In genomic region chr1:112909847-112910246, GRCh38 we compare ENCODE assay signal across 20 cellular contexts.
"Had no signal": no experiment of that assay in that cellular context is flagged by ENCODE, and none has a peak within 500 bp of the region (broad histone marks: within the 10 kb centered on the region; RNA-seq: fewer than 3 reads in every experiment).

No MANE protein-coding gene starts in this region.

- H3K27ac ChIP-seq: coronary artery, heart left ventricle, neutrophil, psoas muscle, sigmoid colon, skin epidermis, testis, tibial nerve, upper lobe of right lung, vagina had no signal

- ATAC-seq: heart left ventricle; psoas muscle; stimulated activated naive B cell treated with anti-CD40 and anti-IgM and Interleukin-4, amounts not matched to agents 10 μg/mL and 1 μg/mL and 100 μg/mL, for 72 hours; stimulated activated naive CD8-positive, alpha-beta T cell treated with anti-CD3 and anti-CD28 coated beads, Interleukin-15, amount 100 ng/mL, for 72 hours; upper lobe of right lung had no signal

- H3K36me3 ChIP-seq: neutrophil, upper lobe of right lung, vagina had no signal

- H3K9me3 ChIP-seq: heart left ventricle, neutrophil, psoas muscle, sigmoid colon, testis, tibial nerve, upper lobe of right lung, vagina had no signal

- H3K27me3 ChIP-seq: heart left ventricle, neutrophil, sigmoid colon, testis, tibial nerve, upper lobe of right lung, vagina had no signal

- H3K4me3 ChIP-seq: coronary artery, heart left ventricle, psoas muscle, sigmoid colon, skin epidermis, testis, tibial nerve, upper lobe of right lung, vagina had no signal

- H3K4me1 ChIP-seq: psoas muscle, testis had no signal

- DNase-seq: effector CD4-positive, alpha-beta T cell; foreskin melanocyte; heart left ventricle; hippocampal formation; islet precursor cell; mesendoderm; naive B cell; psoas muscle; sigmoid colon; stimulated activated CD4-positive, alpha-beta T cell treated with anti-CD3 and anti-CD28 coated beads, Interleukin-2, amount 100 ng/mL, for 24 hours; stimulated activated CD4-positive, alpha-beta T cell treated with anti-CD3 and anti-CD28 coated beads, Interleukin-4, amount 100 ng/mL, for 4 hours; stimulated activated naive B cell treated with anti-CD40 and anti-IgM and Interleukin-4, amounts not matched to agents 10 μg/mL and 1 μg/mL and 100 μg/mL, for 72 hours; stimulated activated naive CD8-positive, alpha-beta T cell treated with anti-CD3 and anti-CD28 coated beads, Interleukin-15, amount 100 ng/mL, for 72 hours; testis; upper lobe of right lung had no signal
